In the genomic region with DNA sequence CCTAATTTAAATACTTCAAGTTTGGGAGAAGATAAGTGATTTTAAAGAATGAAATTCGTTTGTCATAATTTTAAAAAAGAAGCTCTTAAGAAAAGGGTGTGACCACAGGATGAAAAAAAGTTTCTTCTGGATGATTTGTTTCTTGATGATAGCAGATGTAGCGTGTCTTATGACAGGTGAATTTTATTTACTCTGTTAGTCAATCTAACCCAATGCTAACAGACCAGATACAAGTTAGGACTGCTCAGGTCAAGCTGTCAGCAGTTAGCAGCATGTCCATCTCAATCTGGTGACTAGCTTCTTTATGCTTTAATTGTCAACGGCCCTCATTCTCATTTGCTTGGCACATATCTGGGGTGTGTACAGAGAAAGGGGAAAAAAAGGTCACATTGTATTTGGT, we compare ENCODE assay signal across 28 cellular contexts.
A peak's percentile ranks its signal among the peaks of the same experiment; 100 is the strongest.
DNase-seq lines count a peak whose midpoint lies in the region; ATAC-seq, FAIRE-seq and TF ChIP-seq lines count a peak whose summit lies in the region.
"Had no signal": no experiment of that assay in that cellular context is flagged by ENCODE, and none has a peak within 500 bp of the region (broad histone marks: within the 10 kb centered on the region; RNA-seq: fewer than 3 reads in every experiment).

No MANE protein-coding gene starts in this region.

- TF ChIP-seq EP300 in HepG2 (IDR thresholded peaks at IDR 0.05; ENCODE audit: low read depth in 2 of 2, low read length in 2 of 2) (no peak), HepG2 (CRISPR knock-in tag; IDR thresholded peaks at IDR 0.05; ENCODE audit: borderline replicate concordance) (no peak)

- H3K27ac ChIP-seq in liver (ENCODE audit: low read depth in 1 of 2, low read length in 2 of 2) (peak overlapping the region; percentile 84 to 90), HepG2 (ENCODE audit: extremely low read length, insufficient read depth, low read length) (no peak overlapping the region), fibroblast of lung (ENCODE audit: insufficient read depth, low read length) (peak overlapping the region; percentile 12), uterus (peak overlapping the region; percentile 14 to 69)
- H3K27ac ChIP-seq: VCaP had no signal

- H3K36me3 ChIP-seq in liver (ENCODE audit: control insufficient read depth in 4 of 4, insufficient read depth in 3 of 4, low read depth in 1 of 4, low read length in 3 of 4), result no peaks in the 10 kb centered on the region
- no peaks in the 10 kb centered on the region for H3K36me3 ChIP-seq in HepG2 (replicated peaks in 1 of 2; ENCODE audit: control insufficient read depth in 1 of 2, insufficient read depth in 2 of 2, low read length in 2 of 2)
- peaks cover 2% of the 10 kb centered on the region for H3K36me3 ChIP-seq in fibroblast of lung (ENCODE audit: control insufficient read depth, insufficient read depth, low read length)
- H3K36me3 ChIP-seq in uterus, result no peaks in the 10 kb centered on the region
- H3K36me3 ChIP-seq: upper lobe of right lung had no signal

- no peak overlapping the region for H3K4me2 ChIP-seq in HepG2 (ENCODE audit: low read depth, low read length)
- no peak overlapping the region for H3K4me2 ChIP-seq in fibroblast of lung (ENCODE audit: extremely low read depth, insufficient read depth, low read length)

- H3K27me3 ChIP-seq in liver (ENCODE audit: control insufficient read depth in 4 of 4, insufficient read depth in 4 of 4, low read length in 3 of 4), result peaks cover 0 to 2% (median 0%) of the 10 kb centered on the region in 4 donors
- H3K27me3 ChIP-seq in HepG2 (ENCODE audit: control insufficient read depth in 1 of 2, insufficient read depth in 2 of 2, low read length in 2 of 2), result peaks cover 0 to 8% of the 10 kb centered on the region in 2 experiments; a peak in 1 of 5 replicates
- H3K27me3 ChIP-seq in fibroblast of lung (ENCODE audit: control insufficient read depth, insufficient read depth, low read length), result no peaks in the 10 kb centered on the region
- H3K27me3 ChIP-seq in uterus, result no peaks in the 10 kb centered on the region
- H3K27me3 ChIP-seq: upper lobe of right lung had no signal

- no peaks in the 10 kb centered on the region for H3K79me2 ChIP-seq in HepG2 (ENCODE audit: insufficient read depth, low read length)
- no peaks in the 10 kb centered on the region for H3K79me2 ChIP-seq in fibroblast of lung (ENCODE audit: control insufficient read depth, insufficient read depth, low read length)

- in situ Hi-C loops in HepG2 (cut with HindIII; ENCODE audit: extremely low pct_ligation_motif_present, low pct_unique_long_range_greater_than_20kb), result no loop called here

- POLR2A ChIA-PET in HepG2 (lab: Yijun Ruan, JAX), result no interaction called here

- CTCF ChIA-PET in HepG2 (lab: Yijun Ruan, JAX; ENCODE audit: low intra/inter-chr PET ratio, low total read pairs), result no interaction called here

- intact Hi-C loops in HepG2 (cut with micrococcal nuclease; ENCODE audit: unreplicated experiment) (no loop called here), uterus (cut with DNase I; ENCODE audit: low total_unique reads) (no loop called here)

- peaks cover 0 to 9% (median 3%) of the 10 kb centered on the region in 4 donors for H3K4me1 ChIP-seq in liver (ENCODE audit: control insufficient read depth in 4 of 4, insufficient read depth in 4 of 4, low read length in 3 of 4)
- H3K4me1 ChIP-seq in HepG2 (ENCODE audit: insufficient read depth, low read length), result peaks cover 18% of the 10 kb centered on the region
- peaks cover 22% of the 10 kb centered on the region for H3K4me1 ChIP-seq in fibroblast of lung (ENCODE audit: control insufficient read depth, extremely low read depth, insufficient read depth, low read length)
- peaks cover 0 to 3% of the 10 kb centered on the region in 2 donors for H3K4me1 ChIP-seq in uterus
- H3K4me1 ChIP-seq: upper lobe of right lung had no signal

- ATAC-seq in HepG2 (no peak), GM18907 (IDR thresholded peaks at IDR 0.05; ENCODE audit: unreplicated experiment) (no peak)
- ATAC-seq: stimulated activated naive B cell treated with anti-CD40 and anti-IgM and Interleukin-4, amounts not matched to agents 10 μg/mL and 1 μg/mL and 100 μg/mL, for 72 hours had no signal

- H3K9ac ChIP-seq in liver (ENCODE audit: low read depth in 1 of 2, low read length in 2 of 2) (peak overlapping the region in 1 of 2 donors; percentile 38), HepG2 (ENCODE audit: insufficient read depth, low read depth, low read length) (no peak overlapping the region), fibroblast of lung (ENCODE audit: insufficient read depth, low read length) (no peak overlapping the region)

- H3K9me3 ChIP-seq in liver (ENCODE audit: control insufficient read depth in 4 of 4, low read length in 3 of 4) (no peaks in the 10 kb centered on the region), HepG2 (ENCODE audit: low read length) (no peaks in the 10 kb centered on the region; the same call in 1 of the 2 replicates), fibroblast of lung (ENCODE audit: control insufficient read depth, insufficient read depth, low read depth, low read length) (no peaks in the 10 kb centered on the region), uterus (no peaks in the 10 kb centered on the region)
- H3K9me3 ChIP-seq: heart left ventricle, upper lobe of right lung had no signal

- DNase-seq in HepG2 (ENCODE audit: low spot score), result no peak
- peak; percentile 8 to 13 for DNase-seq in SHP77 (lab: John Stamatoyannopoulos, UW)
- DNase-seq in fibroblast of lung (ENCODE audit: low read depth in 2 of 2), result peak; percentile 23 to 36
- DNase-seq in uterus, result no peak
- no peak for DNase-seq in NCI-H2227 treated with DMSO at 0.1 percent for 48 hours (lab: John Stamatoyannopoulos, UW)
- DNase-seq in NCI-H2227 (lab: John Stamatoyannopoulos, UW; ENCODE audit: unreplicated experiment), result no peak
- DNase-seq: activated CD4-positive, alpha-beta T cell treated with anti-CD3 and anti-CD28 coated beads for 48 hours; activated gamma-delta T cell treated with Interleukin-2 at 50 U/mL for 16 hours; activated T-cell treated with anti-CD3 and anti-CD28 coated beads, Interleukin-2, amount 50 U/mL, for 24 hours; C1 segment of cervical spinal cord; Caco-2; effector CD4-positive, alpha-beta T cell; EL; heart left ventricle; mammary epithelial cell; NCI-H1048; NCI-H1694 treated with DMSO at 0.1 percent for 48 hours; NCI-H774; right cardiac atrium; stimulated activated CD4-positive, alpha-beta T cell treated with anti-CD3 and anti-CD28 coated beads, Interleukin-4, amount 100 ng/mL, for 4 hours; stimulated activated naive B cell treated with anti-CD40 and anti-IgM and Interleukin-4, amounts not matched to agents 10 μg/mL and 1 μg/mL and 100 μg/mL, for 72 hours; T-helper 9 cell; upper lobe of right lung had no signal

- no peak overlapping the region for H3K4me3 ChIP-seq in liver (ENCODE audit: low read depth in 1 of 3, low read length in 3 of 3)
- no peak overlapping the region for H3K4me3 ChIP-seq in HepG2 (replicated peaks in 1 of 3; ENCODE audit: insufficient read depth in 1 of 3, low read depth in 2 of 3, low read length in 3 of 3)
- no peak overlapping the region for H3K4me3 ChIP-seq in fibroblast of lung (replicated peaks in 1 of 4; ENCODE audit: control extremely low read depth in 1 of 4, insufficient read depth in 1 of 4, low read depth in 3 of 4, low read length in 4 of 4)
- H3K4me3 ChIP-seq in uterus, result no peak overlapping the region
- H3K4me3 ChIP-seq: heart left ventricle, upper lobe of right lung had no signal

- TF ChIP-seq POLR2A in HepG2 (IDR thresholded peaks at IDR 0.05; ENCODE audit: insufficient read depth in 1 of 2, low read depth in 2 of 2, low read length in 2 of 2) (no peak), uterus (IDR thresholded peaks at IDR 0.05) (no peak)

- TF ChIP-seq CTCF in liver (IDR thresholded peaks at IDR 0.05; ENCODE audit: low read depth, low read length, missing input control), result no peak
- TF ChIP-seq CTCF in HepG2 (CRISPR knock-in tag; IDR thresholded peaks at IDR 0.05), result no peak
- TF ChIP-seq CTCF in fibroblast of lung (conservative IDR thresholded peaks at IDR 0.05 in 1 of 2, IDR thresholded peaks at IDR 0.05 in 1 of 2; ENCODE audit: low read depth in 1 of 2, low read length in 2 of 2), result no peak
- TF ChIP-seq CTCF in uterus (IDR thresholded peaks at IDR 0.05), result no peak

- no peak for FAIRE-seq in HepG2 (lab: Jason Lieb, UNC)
- FAIRE-seq: GM12891, H1 had no signal

- no peak for TF ChIP-seq RAD21 in liver (IDR thresholded peaks at IDR 0.05)
- TF ChIP-seq RAD21 in HepG2 (CRISPR knock-in tag; IDR thresholded peaks at IDR 0.05), result no peak

- BruUV-seq in HepG2 (replicated peaks; lab: Mats Ljungman, UMichigan), result no TSS peak

- no peaks in the 10 kb centered on the region for H4K20me1 ChIP-seq in HepG2 (ENCODE audit: insufficient read depth, low read length)
- no peaks in the 10 kb centered on the region for H4K20me1 ChIP-seq in fibroblast of lung (ENCODE audit: control insufficient read depth, extremely low read depth, insufficient read depth, low read length)

- H2AFZ ChIP-seq in HepG2 (ENCODE audit: low read length) (no peak overlapping the region), fibroblast of lung (ENCODE audit: low read length) (no peak overlapping the region)

- WGBS in liver, result 52% methylated on average over 3 of the region's 3 CpGs
- 15% methylated on average over 3 of the region's 3 CpGs for WGBS in HepG2 (ENCODE audit: low lambda C conversion rate)

TF ChIP-seq in liver, 16 proteins besides CTCF, POLR2A, EP300 and RAD21:
- TF ChIP-seq RXRA (IDR thresholded peaks at IDR 0.05) (peak in 1 of 2 donors; percentile 41), SP1 (IDR thresholded peaks at IDR 0.05) (peak; percentile 7), GABPA (IDR thresholded peaks at IDR 0.05 in 1 of 2, conservative IDR thresholded peaks at IDR 0.05 in 1 of 2) (no peak), FOXA1 (IDR thresholded peaks at IDR 0.05) (no peak), HNF4A (conservative IDR thresholded peaks at IDR 0.05) (no peak), NR2F2 (IDR thresholded peaks at IDR 0.05) (no peak)
- TF ChIP-seq, protein P1, sequence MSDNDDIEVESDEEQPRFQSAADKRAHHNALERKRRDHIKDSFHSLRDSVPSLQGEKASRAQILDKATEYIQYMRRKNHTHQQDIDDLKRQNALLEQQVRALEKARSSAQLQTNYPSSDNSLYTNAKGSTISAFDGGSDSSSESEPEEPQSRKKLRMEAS (IDR thresholded peaks at IDR 0.05), result no peak
TF ChIP-seq in liver: peak in this region for 2.

TF ChIP-seq in HepG2, 621 proteins besides CTCF, POLR2A, EP300 and RAD21 (continues in another document):
- TF ChIP-seq ZNF256 (CRISPR knock-in tag; conservative IDR thresholded peaks at IDR 0.05), result no peak
- TF ChIP-seq FOXA1 (IDR thresholded peaks at IDR 0.05), result no peak
- TF ChIP-seq FOXA1 (CRISPR knock-in tag; IDR thresholded peaks at IDR 0.05), result no peak
- TF ChIP-seq ZNF24 (IDR thresholded peaks at IDR 0.05), result no peak
- TF ChIP-seq ZNF577 (CRISPR knock-in tag; IDR thresholded peaks at IDR 0.05; ENCODE audit: borderline replicate concordance, low read depth), result no peak
- TF ChIP-seq STAT5B (CRISPR knock-in tag; IDR thresholded peaks at IDR 0.05), result no peak
- TF ChIP-seq ZNF225 (CRISPR knock-in tag; IDR thresholded peaks at IDR 0.05), result no peak

Comparison
In these comparisons a context has a peak if more than half of its experiments do, and no peak if none do; other contexts are left out.
1. DNase-seq: peak in SHP77 (2 of 2) and fibroblast of lung (2 of 2); none in HepG2 (single experiment), uterus (0 of 2), NCI-H2227 treated with DMSO at 0.1 percent for 48 hours (single experiment) and NCI-H2227 (single experiment).